Comparison of ENCODE assay signal across 10 cellular contexts in genomic region chr12:55142896-55143870, GRCh38. TPM values are rescaled to one million over a fixed set of nuclear protein-coding genes. Genes with fewer than 3 reads are reported as not detected.
DNase-seq lines count a peak whose midpoint lies in the region; ATAC-seq, FAIRE-seq and TF ChIP-seq lines count a peak whose summit lies in the region.
"Had no signal": no experiment of that assay in that cellular context is flagged by ENCODE, and none has a peak within 500 bp of the region (broad histone marks: within the 10 kb centered on the region; RNA-seq: fewer than 3 reads in every experiment).

No MANE protein-coding gene starts in this region.

- H3K36me3 ChIP-seq in BE2C (no peaks in the 10 kb centered on the region), WERI-Rb-1 (no peaks in the 10 kb centered on the region)

- no peak overlapping the region for H3K4me3 ChIP-seq in BE2C (ENCODE audit: low read depth, low read length)
- no peak overlapping the region for H3K4me3 ChIP-seq in WERI-Rb-1 (ENCODE audit: low read depth, low read length)
- H3K4me3 ChIP-seq: skin epidermis had no signal

- no peaks in the 10 kb centered on the region; the same call in 1 of the 2 replicates for H3K27me3 ChIP-seq in BE2C
- peaks cover 5% of the 10 kb centered on the region for H3K27me3 ChIP-seq in WERI-Rb-1 (ENCODE audit: insufficient read depth, low read depth, severe bottlenecking)

- TF ChIP-seq CTCF in BE2C (IDR thresholded peaks at IDR 0.05; ENCODE audit: low read depth, low read length) (peak; percentile 89), WERI-Rb-1 (IDR thresholded peaks at IDR 0.05; ENCODE audit: low read depth, low read length) (peak; percentile 59), endothelial cell (IDR thresholded peaks at IDR 0.05; ENCODE audit: unreplicated experiment) (peak; percentile 73), nephron (IDR thresholded peaks at IDR 0.05; ENCODE audit: unreplicated experiment in 3 of 3) (peak; percentile 72 to 75 (median 75))

- ATAC-seq in GM21423 (IDR thresholded peaks at IDR 0.05; ENCODE audit: unreplicated experiment) (no peak), GM19467 (IDR thresholded peaks at IDR 0.05; ENCODE audit: unreplicated experiment) (no peak)

- H3K9me3 ChIP-seq in BE2C (no peaks in the 10 kb centered on the region), WERI-Rb-1 (ENCODE audit: severe bottlenecking) (no peaks in the 10 kb centered on the region)

- H3K27me3 Mint-ChIP-seq in endothelial cell (ENCODE audit: unreplicated experiment) (no peaks in the 10 kb centered on the region), nephron (ENCODE audit: low read depth) (peaks cover 5% of the 10 kb centered on the region)

- H3K9me3 Mint-ChIP-seq in endothelial cell (ENCODE audit: unreplicated experiment), result no peaks in the 10 kb centered on the region
- H3K9me3 Mint-ChIP-seq in nephron, result peaks cover 2% of the 10 kb centered on the region

- H3K4me1 Mint-ChIP-seq in endothelial cell (ENCODE audit: unreplicated experiment), result no peaks in the 10 kb centered on the region
- H3K4me1 Mint-ChIP-seq in nephron, result no peaks in the 10 kb centered on the region

- peak; percentile 62 for DNase-seq in BE2C
- no peak for DNase-seq in GM18507 (ENCODE audit: extremely low spot score, insufficient read length, low read depth)
- peak; percentile 72 for DNase-seq in NCI-H2029 treated with DMSO at 0.1 percent for 48 hours (lab: John Stamatoyannopoulos, UW)
- peak; percentile 59 for DNase-seq in WERI-Rb-1
- peak; percentile 50 for DNase-seq in endothelial cell (ENCODE audit: low spot score)

- H3K4me3 Mint-ChIP-seq in endothelial cell (ENCODE audit: unreplicated experiment) (no peak overlapping the region), nephron (no peak overlapping the region)
- H3K4me3 Mint-ChIP-seq: IgD-negative memory B cell had no signal

- no peaks in the 10 kb centered on the region for H3K4me1 ChIP-seq in BE2C

- H3K36me3 Mint-ChIP-seq in endothelial cell (ENCODE audit: low read depth, unreplicated experiment), result no peaks in the 10 kb centered on the region
- H3K36me3 Mint-ChIP-seq in nephron (ENCODE audit: low read depth), result no peaks in the 10 kb centered on the region
- H3K36me3 Mint-ChIP-seq: IgD-negative memory B cell had no signal

- peak; percentile 29 for FAIRE-seq in GM18507 (lab: Jason Lieb, UNC)

- no peak overlapping the region for H3K27ac ChIP-seq in WERI-Rb-1
- H3K27ac ChIP-seq: skin epidermis had no signal

- H3K27ac Mint-ChIP-seq in endothelial cell (ENCODE audit: unreplicated experiment) (no peak overlapping the region), nephron (no peak overlapping the region)
- H3K27ac Mint-ChIP-seq: IgD-negative memory B cell had no signal

RNA-seq across cellular contexts. Expression of gene OR9K2, which starts 17.0 kb away (rescaled TPM):
- not detected for polyA plus RNA-seq in BE2C (2012; ENCODE audit: insufficient read depth, insufficient read length, low read depth)
- total RNA-seq in endothelial cell (ENCODE audit: unreplicated experiment), result not detected
- polyA plus RNA-seq: IgD-negative memory B cell had no signal
